ENCODE assay signal across 11 cellular contexts in the genomic region with DNA sequence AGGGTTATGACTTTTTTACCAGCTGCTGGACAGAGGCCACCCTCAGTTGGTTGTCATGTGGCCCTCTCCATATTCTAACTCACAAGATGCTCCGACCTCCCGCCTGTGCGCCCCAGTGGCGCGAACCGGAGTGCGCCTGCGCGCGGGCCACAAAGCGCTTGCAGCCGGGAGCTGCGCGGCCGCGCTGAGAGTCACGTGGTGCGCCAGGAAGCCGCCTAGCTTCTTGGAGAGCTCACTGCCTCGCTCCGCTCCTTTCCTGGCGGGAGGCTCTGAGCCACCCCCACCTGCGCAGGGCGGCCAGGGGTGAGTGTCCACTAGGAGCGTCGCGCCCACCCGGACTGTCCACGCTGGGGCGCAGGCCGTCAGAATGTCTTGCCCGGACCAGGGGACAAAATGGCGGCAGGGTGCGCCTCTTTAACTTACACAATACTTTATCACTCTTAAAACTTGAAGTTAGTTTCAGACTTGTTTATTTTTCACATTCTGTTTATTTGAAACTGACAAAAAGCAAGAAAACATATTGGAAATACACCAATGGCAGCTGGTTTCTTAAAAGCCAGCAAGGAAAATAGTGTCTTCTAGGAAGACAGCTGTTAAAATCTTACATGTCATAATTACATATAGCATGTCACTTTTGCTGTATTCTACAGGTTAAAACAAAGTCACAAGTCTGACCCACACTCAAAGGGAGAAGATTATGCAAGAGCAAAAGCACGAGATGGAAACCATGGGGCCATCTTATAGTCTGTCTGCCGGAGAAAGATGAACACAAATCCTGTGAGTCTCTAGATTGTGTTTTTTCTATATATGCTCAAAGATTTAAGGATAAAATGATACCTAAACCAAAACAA.
"Had no signal": no experiment of that assay in that cellular context is flagged by ENCODE, and none has a peak within 500 bp of the region (broad histone marks: within the 10 kb centered on the region; RNA-seq: fewer than 3 reads in every experiment).

No MANE protein-coding gene starts in this region.

- H3K27ac Mint-ChIP-seq: activated naive CD4-positive, alpha-beta T cell treated with anti-CD3 and anti-CD28 coated beads, Interleukin-2, amount 10 ng/mL, durations not matched to agents 7 days and 5 days; neural progenitor cell; T-cell had no signal

- H3K4me3 Mint-ChIP-seq: activated naive CD4-positive, alpha-beta T cell treated with anti-CD3 and anti-CD28 coated beads, Interleukin-2, amount 10 ng/mL, durations not matched to agents 7 days and 5 days; neural progenitor cell; T-cell had no signal

- H3K27me3 ChIP-seq: neural progenitor cell, ovary, tibial nerve had no signal

- H3K4me1 Mint-ChIP-seq: activated naive CD4-positive, alpha-beta T cell treated with anti-CD3 and anti-CD28 coated beads, Interleukin-2, amount 10 ng/mL, durations not matched to agents 7 days and 5 days; neural progenitor cell; T-cell had no signal

- H3K4me3 ChIP-seq: lung, neural progenitor cell, ovary, tibial nerve had no signal

- H3K27me3 Mint-ChIP-seq: activated naive CD4-positive, alpha-beta T cell treated with anti-CD3 and anti-CD28 coated beads, Interleukin-2, amount 10 ng/mL, durations not matched to agents 7 days and 5 days; T-cell had no signal

- H3K4me2 ChIP-seq: neural progenitor cell had no signal

- H3K27ac ChIP-seq: neural progenitor cell, ovary, tibial nerve had no signal

- ATAC-seq: activated CD4-positive, CD25-positive, alpha-beta regulatory T cell treated with anti-CD3 and anti-CD28 coated beads, Interleukin-2, amount 50 U/mL, for 24 hours; left colon; T-cell had no signal

- DNase-seq: activated naive CD4-positive, alpha-beta T cell treated with anti-CD3 and anti-CD28 coated beads, Interleukin-2, amount 10 ng/mL, durations not matched to agents 7 days and 5 days; activated T-cell treated with anti-CD3 and anti-CD28 coated beads for 4 hours; left colon; stimulated activated CD4-positive, alpha-beta T cell treated with anti-CD3 and anti-CD28 coated beads, Interleukin-2, amount 100 ng/mL, for 48 hours; T1000 had no signal

- H3K36me3 ChIP-seq: neural progenitor cell, ovary, tibial nerve had no signal

- H2AFZ ChIP-seq: neural progenitor cell had no signal

- H3K9me3 ChIP-seq: ovary had no signal

- H3K4me1 ChIP-seq: neural progenitor cell, tibial nerve had no signal

- H3K36me3 Mint-ChIP-seq: activated naive CD4-positive, alpha-beta T cell treated with anti-CD3 and anti-CD28 coated beads, Interleukin-2, amount 10 ng/mL, durations not matched to agents 7 days and 5 days; neural progenitor cell; T-cell had no signal
